Comparison of ENCODE assay signal across 16 cellular contexts in genomic region chr4:29278580-29278979, GRCh38.
DNase-seq lines count a peak whose midpoint lies in the region; TF ChIP-seq lines count a peak whose summit lies in the region.
"Had no signal": no experiment of that assay in that cellular context is flagged by ENCODE, and none has a peak within 500 bp of the region (broad histone marks: within the 10 kb centered on the region; RNA-seq: fewer than 3 reads in every experiment).

No MANE protein-coding gene starts in this region.

- dilution Hi-C loops in mammary epithelial cell (cut with HindIII; ENCODE audit: low sequenced_read_pairs): no loop called here

- no peak for TF ChIP-seq POLR2A in stomach (IDR thresholded peaks at IDR 0.05)

- no TSS peak for BruUV-seq in mammary epithelial cell (replicated peaks; lab: Mats Ljungman, UMichigan)

- no peak overlapping the region for H3K4me2 ChIP-seq in mammary epithelial cell (ENCODE audit: insufficient read depth, low read depth, low read length)
- H3K4me2 ChIP-seq: A549 had no signal

- DNase-seq in M059J (ENCODE audit: low read depth) (peak; percentile 30), mammary epithelial cell (peak; percentile 17), glomerular visceral epithelial cell (ENCODE audit: extremely low spot score) (peak; percentile 34), H4 (ENCODE audit: low spot score) (no peak), islet precursor cell (no peak), stomach (no peak)
- no peak for DNase-seq in stimulated activated CD4-positive, alpha-beta T cell treated with anti-CD3 and anti-CD28 coated beads, Interleukin-12 subunit alpha, Interleukin-12 subunit beta, amount 100 ng/mL, for 4 hours
- DNase-seq: Caco-2, hippocampal formation, left colon, NCI-H2081 treated with DMSO at 0.1 percent for 48 hours, T-helper 17 cell, testis had no signal

- TF ChIP-seq CTCF in mammary epithelial cell (conservative IDR thresholded peaks at IDR 0.05 in 1 of 2, IDR thresholded peaks at IDR 0.05 in 1 of 2; ENCODE audit: extremely low read depth in 1 of 2, insufficient read depth in 1 of 2, low read depth in 1 of 2, low read length in 2 of 2) (no peak), stomach (IDR thresholded peaks at IDR 0.05) (no peak)

- peak overlapping the region; percentile 53 for H2AFZ ChIP-seq in ACC112 (ENCODE audit: low read length, unreplicated experiment)
- H2AFZ ChIP-seq in mammary epithelial cell (ENCODE audit: low read depth, low read length): no peak overlapping the region

- no peaks in the 10 kb centered on the region for H3K9me3 ChIP-seq in mammary epithelial cell (replicated peaks; ENCODE audit: insufficient read depth, low read length)
- no peaks in the 10 kb centered on the region for H3K9me3 ChIP-seq in stomach
- H3K9me3 ChIP-seq: A549, Caco-2, testis had no signal

- H3K27ac ChIP-seq in ACC112 (ENCODE audit: low read depth, low read length): peak overlapping the region; percentile 60
- no peak overlapping the region for H3K27ac ChIP-seq in mammary epithelial cell (ENCODE audit: insufficient read depth, low read depth, low read length)
- no peak overlapping the region for H3K27ac ChIP-seq in stomach
- H3K27ac ChIP-seq: A549, epithelial cell of prostate, testis had no signal

- H3K36me3 ChIP-seq in ACC112 (ENCODE audit: insufficient read depth, low read length) (no peaks in the 10 kb centered on the region), mammary epithelial cell (ENCODE audit: insufficient read depth, low read length) (no peaks in the 10 kb centered on the region), stomach (no peaks in the 10 kb centered on the region)

- H3K79me2 ChIP-seq in ACC112 (ENCODE audit: control insufficient read depth, insufficient read depth, low read length, unreplicated experiment): no peaks in the 10 kb centered on the region
- H3K79me2 ChIP-seq in mammary epithelial cell (ENCODE audit: insufficient read depth, low read length): no peaks in the 10 kb centered on the region

- TF ChIP-seq EP300 in stomach (IDR thresholded peaks at IDR 0.05): no peak

- 40% methylated on average over 2 of the region's 2 CpGs for WGBS in mammary epithelial cell (ENCODE audit: low coverage, missing lambda C conversion rate)
- 35 to 44% (median 40%) methylated on average over 2 of the region's 2 CpGs for WGBS in stomach, 5 donors

- H3K4me1 ChIP-seq in ACC112 (ENCODE audit: control insufficient read depth, insufficient read depth, low read length, unreplicated experiment) (peaks cover 8% of the 10 kb centered on the region), mammary epithelial cell (ENCODE audit: insufficient read depth, low read length) (no peaks in the 10 kb centered on the region), stomach (peaks cover 0 to 5% (median 0%) of the 10 kb centered on the region in 4 donors)
- H3K4me1 ChIP-seq: A549, Caco-2, testis had no signal

- no peaks in the 10 kb centered on the region for H4K20me1 ChIP-seq in mammary epithelial cell (ENCODE audit: insufficient read depth, low read length)

- H3K27me3 ChIP-seq in ACC112 (ENCODE audit: insufficient read depth, low read length) (no peaks in the 10 kb centered on the region), mammary epithelial cell (ENCODE audit: insufficient read depth, low read length) (no peaks in the 10 kb centered on the region), stomach (no peaks in the 10 kb centered on the region)
- H3K27me3 ChIP-seq: testis had no signal

- intact Hi-C loops in mammary epithelial cell (cut with micrococcal nuclease): no loop called here
- intact Hi-C loops in stomach (cut with DNase I; ENCODE audit: low total_unique reads): no loop called here

- CTCF ChIA-PET in mammary epithelial cell (lab: Charles Lee; ENCODE audit: low non-redundant PET): no interaction called here

- H3K4me3 ChIP-seq in ACC112 (ENCODE audit: low read depth, low read length): 0 out of 2 replicates have a peak overlapping the region, but pooled peaks have one; percentile 7
- H3K4me3 ChIP-seq in mammary epithelial cell (replicated peaks in 1 of 3; ENCODE audit: insufficient read depth in 1 of 3, low read depth in 2 of 3, low read length in 3 of 3): no peak overlapping the region
- no peak overlapping the region for H3K4me3 ChIP-seq in stomach
- H3K4me3 ChIP-seq: A549, testis had no signal

- in situ Hi-C loops in mammary epithelial cell (cut with MboI; ENCODE audit: low sequenced_read_pairs in 2 of 2): no loop called here

- H3K9ac ChIP-seq in mammary epithelial cell (ENCODE audit: insufficient read depth, low read length): no peak overlapping the region

Comparison
In these comparisons a context has a peak if more than half of its experiments do, and no peak if none do; other contexts are left out.
1. DNase-seq: peak in M059J (single experiment), mammary epithelial cell (single experiment) and glomerular visceral epithelial cell (single experiment); none in H4 (single experiment), islet precursor cell (single experiment), stimulated activated CD4-positive, alpha-beta T cell treated with anti-CD3 and anti-CD28 coated beads, Interleukin-12 subunit alpha, Interleukin-12 subunit beta, amount 100 ng/mL, for 4 hours (single experiment) and stomach (single experiment).